Comparison of ENCODE assay signal across 6 cellular contexts in the genomic region with DNA sequence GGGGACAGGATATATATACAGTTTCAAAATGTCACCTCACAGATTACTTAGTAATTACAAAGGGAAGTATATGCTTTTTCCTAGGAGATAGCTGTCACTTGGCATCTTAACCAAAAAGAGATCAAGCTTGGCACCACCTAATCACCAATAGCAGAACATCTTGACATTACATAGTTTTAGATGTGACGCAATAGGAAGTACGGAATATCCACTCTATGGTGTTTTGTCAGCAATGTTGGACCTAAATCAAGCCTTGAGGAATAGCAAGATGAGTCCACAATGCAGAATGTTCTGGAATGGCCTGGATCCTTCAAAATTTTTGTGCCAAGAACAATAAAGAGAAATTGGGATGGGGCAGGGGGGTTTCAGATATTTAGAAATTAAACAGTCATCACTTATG.
"Had no signal": no experiment of that assay in that cellular context is flagged by ENCODE, and none has a peak within 500 bp of the region (broad histone marks: within the 10 kb centered on the region; RNA-seq: fewer than 3 reads in every experiment).

No MANE protein-coding gene starts in this region.

- H3K27ac ChIP-seq: HL-60, KMS-11 had no signal

- FAIRE-seq: HTR-8/SVneo, K562 had no signal

- H3K9ac ChIP-seq: KMS-11 had no signal

- H3K4me2 ChIP-seq: KMS-11 had no signal

- DNase-seq: KBM-7, KG1 had no signal

- ATAC-seq: K562 had no signal

- H3K4me3 ChIP-seq: K562 had no signal
